Comparison of ENCODE assay signal across 12 cellular contexts in genomic region chr14:65239143-65239672, GRCh38.
DNase-seq lines count a peak whose midpoint lies in the region; ATAC-seq and TF ChIP-seq lines count a peak whose summit lies in the region.
"Had no signal": no experiment of that assay in that cellular context is flagged by ENCODE, and none has a peak within 500 bp of the region (broad histone marks: within the 10 kb centered on the region; RNA-seq: fewer than 3 reads in every experiment).

No MANE protein-coding gene starts in this region.

- TF ChIP-seq CTCF in HCT116 (IDR thresholded peaks at IDR 0.05 in 2 of 3, conservative IDR thresholded peaks at IDR 0.05 in 1 of 3; ENCODE audit: borderline replicate concordance in 1 of 3, insufficient read depth in 1 of 3, low read depth in 2 of 3, low read length in 2 of 3) (no peak), astrocyte of the spinal cord (IDR thresholded peaks at IDR 0.05; ENCODE audit: low read depth, low read length) (no peak), tibial nerve (IDR thresholded peaks at IDR 0.05) (no peak), mesothelial cell of epicardium (IDR thresholded peaks at IDR 0.05; ENCODE audit: unreplicated experiment) (no peak)

- no peak for TF ChIP-seq RAD21 in HCT116 (IDR thresholded peaks at IDR 0.05; ENCODE audit: low read depth)

- 71 to 77% methylated on average over 7 to 8 of the region's 8 CpGs for WGBS in tibial nerve, 2 donors

- peak overlapping the region; percentile 42 for H3K9ac ChIP-seq in HCT116 (ENCODE audit: low read length)

- H3K9me3 Mint-ChIP-seq in mesothelial cell of epicardium = peaks cover 7% of the 10 kb centered on the region
- H3K9me3 Mint-ChIP-seq: stimulated activated naive B cell treated with anti-CD40 and anti-IgM and Interleukin-4, amounts not matched to agents 10 μg/mL and 1 μg/mL and 100 μg/mL, for 72 hours had no signal

- RAD21 ChIA-PET in HCT116 (lab: Charles Lee; ENCODE audit: low non-redundant PET in 1 of 2, low total read pairs in 2 of 2, uncharacterized antibody in 2 of 2, unreplicated experiment in 2 of 2) = interaction anchor here (0.7 kb wide), 2 partner anchors 70 to 72 kb away, joined by 3 read pairs; no protein-coding TSS in a partner anchor

- H3K36me3 ChIP-seq in HCT116 (ENCODE audit: control insufficient read depth in 1 of 2, insufficient read depth in 2 of 2, low read length in 2 of 2) (no peaks in the 10 kb centered on the region), tibial nerve (no peaks in the 10 kb centered on the region)

- H3K4me3 ChIP-seq in HCT116 (replicated peaks in 1 of 2; ENCODE audit: low read depth in 1 of 2, low read length in 2 of 2) = peak overlapping the region; percentile 44 to 49
- no peak overlapping the region for H3K4me3 ChIP-seq in astrocyte of the spinal cord (ENCODE audit: low read depth, low read length)
- H3K4me3 ChIP-seq in tibial nerve = no peak overlapping the region

- POLR2A ChIA-PET in HCT116 (lab: Charles Lee) = interaction anchor here (0.6 to 1.8 kb wide), 5 partner anchors 8 to 116 kb away, joined by 3 to 7 read pairs (median 3); no protein-coding TSS in a partner anchor

- no peak overlapping the region for H3K27ac Mint-ChIP-seq in mesothelial cell of epicardium
- H3K27ac Mint-ChIP-seq: activated CD8-positive, alpha-beta T cell treated with anti-CD3 and anti-CD28 coated beads, Interleukin-2, amount 10 ng/mL, durations not matched to agents 7 days and 5 days; stimulated activated naive B cell treated with anti-CD40 and anti-IgM and Interleukin-4, amounts not matched to agents 10 μg/mL and 1 μg/mL and 100 μg/mL, for 72 hours had no signal

- no peaks in the 10 kb centered on the region for H3K9me2 ChIP-seq in HCT116 (ENCODE audit: insufficient read depth)

- no peaks in the 10 kb centered on the region for H3K27me3 ChIP-seq in HCT116 (ENCODE audit: insufficient read depth, low read length)
- H3K27me3 ChIP-seq in tibial nerve = no peaks in the 10 kb centered on the region

- intact Hi-C loops in HCT116 (cut with micrococcal nuclease) = loop anchor here (5.0 kb wide), 2 partner anchors 53 to 118 kb away; no protein-coding TSS in a partner anchor

- H3K4me2 ChIP-seq in HCT116 (ENCODE audit: low read length) = peak overlapping the region; percentile 70

- H3K4me1 Mint-ChIP-seq in mesothelial cell of epicardium = peaks cover 29% of the 10 kb centered on the region

- H3K4me3 Mint-ChIP-seq in mesothelial cell of epicardium = no peak overlapping the region
- H3K4me3 Mint-ChIP-seq: activated CD8-positive, alpha-beta T cell treated with anti-CD3 and anti-CD28 coated beads, Interleukin-2, amount 10 ng/mL, durations not matched to agents 7 days and 5 days; stimulated activated naive B cell treated with anti-CD40 and anti-IgM and Interleukin-4, amounts not matched to agents 10 μg/mL and 1 μg/mL and 100 μg/mL, for 72 hours had no signal

- CTCF ChIA-PET in HCT116 (lab: Charles Lee) = no interaction called here

- ATAC-seq in HCT116 = peak; percentile 32
- ATAC-seq: activated CD8-positive, alpha-beta T cell treated with anti-CD3 and anti-CD28 coated beads, Interleukin-2, amount 10 ng/mL, durations not matched to agents 7 days and 5 days; stimulated activated naive B cell treated with anti-CD40 and anti-IgM and Interleukin-4, amounts not matched to agents 10 μg/mL and 1 μg/mL and 100 μg/mL, for 72 hours had no signal

- no peaks in the 10 kb centered on the region for H4K20me1 ChIP-seq in HCT116 (ENCODE audit: insufficient read depth)

- in situ Hi-C loops in astrocyte of the spinal cord (cut with HindIII; ENCODE audit: low sequenced_read_pairs) = no loop called here

- no TSS peak for BruUV-seq in HCT116 (replicated peaks; lab: Mats Ljungman, UMichigan)

- H3K4me1 ChIP-seq in HCT116 (ENCODE audit: control insufficient read depth in 1 of 2, insufficient read depth in 2 of 2, low read length in 2 of 2) = peaks cover 33 to 57% of the 10 kb centered on the region in 2 experiments
- peaks cover 0 to 39% (median 18%) of the 10 kb centered on the region in 4 donors for H3K4me1 ChIP-seq in tibial nerve

- H3K36me3 Mint-ChIP-seq in mesothelial cell of epicardium = peaks cover 6% of the 10 kb centered on the region
- H3K36me3 Mint-ChIP-seq: stimulated activated naive B cell treated with anti-CD40 and anti-IgM and Interleukin-4, amounts not matched to agents 10 μg/mL and 1 μg/mL and 100 μg/mL, for 72 hours had no signal

- H3K9me3 ChIP-seq in HCT116 (ENCODE audit: control insufficient read depth in 1 of 2, insufficient read depth in 1 of 2, low read depth in 1 of 2, low read length in 2 of 2) = no peaks in the 10 kb centered on the region
- no peaks in the 10 kb centered on the region for H3K9me3 ChIP-seq in tibial nerve

- no peaks in the 10 kb centered on the region for H3K79me2 ChIP-seq in HCT116 (ENCODE audit: insufficient read depth, low read length)

- DNase-seq in HCT116 (ENCODE audit: low read depth, low spot score) = no peak
- DNase-seq in astrocyte of the spinal cord (ENCODE audit: low read depth, low spot score) = peak; percentile 62
- peak; percentile 71 for DNase-seq in kidney tubule cell (ENCODE audit: low spot score)
- no peak for DNase-seq in tibial nerve (ENCODE audit: low spot score in 2 of 2)
- DNase-seq in mesothelial cell of epicardium (ENCODE audit: low spot score in 2 of 2, unreplicated experiment in 2 of 2) = no peak
- no peak for DNase-seq in GDM1 (lab: John Stamatoyannopoulos, UW)
- no peak for DNase-seq in SKM-1 treated with dmso at 0.1 percent for 144 hours (lab: John Stamatoyannopoulos, UW; ENCODE audit: unreplicated experiment)
- DNase-seq: activated CD8-positive, alpha-beta T cell treated with anti-CD3 and anti-CD28 coated beads, Interleukin-2, amount 10 ng/mL, durations not matched to agents 7 days and 5 days; cerebellar nuclear complex; NCI-H146; stimulated activated naive B cell treated with anti-CD40 and anti-IgM and Interleukin-4, amounts not matched to agents 10 μg/mL and 1 μg/mL and 100 μg/mL, for 72 hours had no signal

- peak overlapping the region; percentile 41 for H3K27ac ChIP-seq in HCT116 (ENCODE audit: low read depth, low read length)
- peak overlapping the region in 3 of 4 donors; percentile 53 to 76 (median 65) for H3K27ac ChIP-seq in tibial nerve
- H3K27ac ChIP-seq: RWPE1 had no signal

- H3K27me3 Mint-ChIP-seq in mesothelial cell of epicardium (ENCODE audit: low read depth) = no peaks in the 10 kb centered on the region
- H3K27me3 Mint-ChIP-seq: stimulated activated naive B cell treated with anti-CD40 and anti-IgM and Interleukin-4, amounts not matched to agents 10 μg/mL and 1 μg/mL and 100 μg/mL, for 72 hours had no signal

- no peak for TF ChIP-seq POLR2A in HCT116 (IDR thresholded peaks at IDR 0.05; ENCODE audit: borderline replicate concordance, extremely low read depth, insufficient read depth, insufficient read length)
- no peak for TF ChIP-seq POLR2A in tibial nerve (IDR thresholded peaks at IDR 0.05)

- no peak overlapping the region for H2AFZ ChIP-seq in HCT116 (ENCODE audit: low read depth, low read length, poor library complexity, severe bottlenecking)

- TF ChIP-seq EP300 in tibial nerve (IDR thresholded peaks at IDR 0.05) = no peak

TF ChIP-seq in HCT116, 20 proteins besides CTCF, POLR2A, EP300 and RAD21:
- no peak for TF ChIP-seq ZFX (IDR thresholded peaks at IDR 0.05)
- TF ChIP-seq YY1 (IDR thresholded peaks at IDR 0.05; ENCODE audit: extremely low read depth, insufficient replicate concordance, low read depth, low read length) = no peak
- TF ChIP-seq CBX3 (IDR thresholded peaks at IDR 0.05; ENCODE audit: low read depth) = no peak
- TF ChIP-seq EGR1 (IDR thresholded peaks at IDR 0.05; ENCODE audit: low read depth) = no peak
- no peak for TF ChIP-seq ZNF274 (IDR thresholded peaks at IDR 0.05; ENCODE audit: low read depth, low read length)
- TF ChIP-seq CEBPB (IDR thresholded peaks at IDR 0.05; ENCODE audit: low read depth) = no peak
- no peak for TF ChIP-seq MAX (IDR thresholded peaks at IDR 0.05)
- TF ChIP-seq ZBTB33 (IDR thresholded peaks at IDR 0.05; ENCODE audit: extremely low read depth, insufficient replicate concordance, low read length) = no peak
- TF ChIP-seq SIN3A (IDR thresholded peaks at IDR 0.05; ENCODE audit: low read depth) = no peak
- TF ChIP-seq POLR2AphosphoS5 (IDR thresholded peaks at IDR 0.05; ENCODE audit: low read depth, low read length) = no peak
- no peak for TF ChIP-seq JUND (IDR thresholded peaks at IDR 0.05)
- no peak for TF ChIP-seq TCF7L2 (IDR thresholded peaks at IDR 0.05; ENCODE audit: borderline replicate concordance, extremely low read depth, insufficient read depth, insufficient read length)
- no peak for TF ChIP-seq FOSL1 (IDR thresholded peaks at IDR 0.05; ENCODE audit: low read depth)
- no peak for TF ChIP-seq ATF3 (IDR thresholded peaks at IDR 0.05)
- no peak for TF ChIP-seq ELF1 (IDR thresholded peaks at IDR 0.05; ENCODE audit: borderline replicate concordance, low read depth)
TF ChIP-seq in HCT116: peak in this region for 0.

Comparison
In these comparisons a context has a peak if more than half of its experiments do, and no peak if none do; other contexts are left out.
1. DNase-seq: peak in astrocyte of the spinal cord (single experiment) and kidney tubule cell (single experiment); none in HCT116 (single experiment), tibial nerve (0 of 2), mesothelial cell of epicardium (0 of 2), GDM1 (single experiment) and SKM-1 treated with dmso at 0.1 percent for 144 hours (single experiment).
2. H3K4me3 ChIP-seq: peak in HCT116 (2 of 2); none in astrocyte of the spinal cord (single experiment) and tibial nerve (0 of 4).